9 cellular contexts compared by ENCODE assay signal in genomic region chr14:67701477-67701936, GRCh38. TPM values are rescaled to one million over a fixed set of nuclear protein-coding genes. Genes with fewer than 3 reads are reported as not detected.
A peak's percentile ranks its signal among the peaks of the same experiment; 100 is the strongest.
DNase-seq lines count a peak whose midpoint lies in the region; ATAC-seq, FAIRE-seq and TF ChIP-seq lines count a peak whose summit lies in the region.
"Not testable (repeated sequence)": the region's sequence is repeated elsewhere in the genome, so short reads cannot be mapped to it uniquely, and the experiment has no call there.
"Had no signal": no experiment of that assay in that cellular context is flagged by ENCODE, and none has a peak within 500 bp of the region (broad histone marks: within the 10 kb centered on the region; RNA-seq: fewer than 3 reads in every experiment).

RDH12 (plus strand) TSS chr14:67701886; CDS start chr14:67722643, 20,757 bp downstream.

- intact Hi-C loops in K562 (cut with micrococcal nuclease) = loop anchor here (5.0 kb wide), 1 partner anchor 274 kb away; no protein-coding TSS in a partner anchor

- H3K27ac ChIP-seq in C4-2B = peak within 1 kb of the TSS; percentile 66
- not testable (repeated sequence) for H3K27ac ChIP-seq in HEK293 (ENCODE audit: extremely low read depth, low read depth, low read length); K562 (ENCODE audit: extremely low read depth, low read depth, low read length); osteoblast (ENCODE audit: low read depth, low read length); suprapubic skin

- BruUV-seq in K562 (replicated peaks; lab: Mats Ljungman, UMichigan) = not testable (repeated sequence)

- POLR2A ChIA-PET in HEK293 (lab: Yijun Ruan, JAX) = interaction anchor here (0.7 to 1.4 kb wide), 2 partner anchors 26 to 276 kb away, joined by 3 to 4 read pairs; no protein-coding TSS in a partner anchor
- POLR2A ChIA-PET in K562 (lab: Yijun Ruan, JAX) = not testable (repeated sequence)

- not testable (repeated sequence) for H4K20me1 ChIP-seq in K562 (replicated peaks; ENCODE audit: control insufficient read depth, insufficient read depth, low read length); osteoblast (ENCODE audit: insufficient read depth, low read length)

- in situ Hi-C loops in K562 (cut with MboI) = loop anchor here (10.0 kb wide), 2 partner anchors 117 to 267 kb away; no protein-coding TSS in a partner anchor

- H3K79me2 ChIP-seq in K562 (ENCODE audit: control insufficient read depth, insufficient read depth, low read length); osteoblast (ENCODE audit: insufficient read depth, low read length): not testable (repeated sequence)

- not testable (repeated sequence) for FAIRE-seq in K562 (lab: Jason Lieb, UNC)

- ATAC-seq in K562 = not testable (repeated sequence)

- CTCF ChIA-PET in HEK293 (lab: Yijun Ruan, JAX) = interaction anchor here (0.6 to 7.9 kb wide), 7 partner anchors 28 to 1354 kb away, joined by 3 to 131 read pairs (median 5); no protein-coding TSS in a partner anchor
- CTCF ChIA-PET in K562 (lab: Yijun Ruan, JAX; ENCODE audit: low intra/inter-chr PET ratio) = not testable (repeated sequence)

- not testable (repeated sequence) for TF ChIP-seq RAD21 in K562 (CRISPR knock-in tag; conservative IDR thresholded peaks at IDR 0.05 in 1 of 2, IDR thresholded peaks at IDR 0.05 in 1 of 2)

- not testable (repeated sequence) for H3K9ac ChIP-seq in K562 (ENCODE audit: insufficient read depth in 1 of 2, low read depth in 2 of 2, low read length in 2 of 2)

- H3K9me1 ChIP-seq in K562 (ENCODE audit: control insufficient read depth, insufficient read depth, low read length) = not testable (repeated sequence)

- H3K4me2 ChIP-seq in K562 (ENCODE audit: insufficient read depth, low read length) = not testable (repeated sequence)
- peak within 1 kb of the TSS; percentile 31 for H3K4me2 ChIP-seq in osteoblast (ENCODE audit: insufficient read depth, low read length)

- peak; percentile 9 for DNase-seq in MV-4-11 (lab: John Stamatoyannopoulos, UW)
- DNase-seq in K562 (ENCODE audit: extremely low read depth in 1 of 4, low spot score in 3 of 4); osteoblast (ENCODE audit: insufficient read length, low spot score, missing footprints); suprapubic skin (ENCODE audit: low spot score in 2 of 2): not testable (repeated sequence)
- DNase-seq in iris pigment epithelial cell (ENCODE audit: low read depth) = peak; percentile 21

- not testable (repeated sequence) for H2AFZ ChIP-seq in K562 (ENCODE audit: low read depth, low read length); osteoblast (ENCODE audit: low read length)

- TF ChIP-seq CTCF in C4-2B (conservative IDR thresholded peaks at IDR 0.05); HEK293 (tag by site-specific recombination; IDR thresholded peaks at IDR 0.05); K562 (IDR thresholded peaks at IDR 0.05 in 2 of 3, conservative IDR thresholded peaks at IDR 0.05 in 1 of 3; ENCODE audit: insufficient read depth in 2 of 3, low read depth in 1 of 3, low read length in 3 of 3); osteoblast (IDR thresholded peaks at IDR 0.05; ENCODE audit: extremely low read depth, low read depth, low read length); suprapubic skin (IDR thresholded peaks at IDR 0.05): not testable (repeated sequence)

- not testable (repeated sequence) for TF ChIP-seq POLR2A in K562 (conservative IDR thresholded peaks at IDR 0.05); suprapubic skin (IDR thresholded peaks at IDR 0.05)

- WGBS in K562 (ENCODE audit: insufficient coverage, low coverage, missing lambda C conversion rate) = 85% methylated on average over 7 of the region's 8 CpGs
- WGBS in suprapubic skin = 70% methylated on average over 8 of the region's 8 CpGs

- H3K4me1 ChIP-seq in HEK293 (ENCODE audit: control insufficient read depth, insufficient read depth, low read length); K562 (replicated peaks in 1 of 2; ENCODE audit: control insufficient read depth in 2 of 2, insufficient read depth in 2 of 2, low read length in 2 of 2); osteoblast (ENCODE audit: insufficient read depth, low read length); suprapubic skin: not testable (repeated sequence)

- H3K36me3 ChIP-seq in HEK293 (ENCODE audit: control insufficient read depth in 2 of 2, insufficient read depth in 1 of 2, low read length in 2 of 2); K562 (ENCODE audit: control insufficient read depth, insufficient read depth, low read length); osteoblast (ENCODE audit: insufficient read depth, low read length); suprapubic skin: not testable (repeated sequence)

- TF ChIP-seq EP300 in K562 (IDR thresholded peaks at IDR 0.05; ENCODE audit: low read length); suprapubic skin (IDR thresholded peaks at IDR 0.05): not testable (repeated sequence)

- not testable (repeated sequence) for H3K4me3 ChIP-seq in HEK293 (ENCODE audit: low read depth, low read length); K562; osteoblast (ENCODE audit: insufficient read depth, low read length); suprapubic skin

- H3K9me3 ChIP-seq in HEK293 (ENCODE audit: control insufficient read depth, insufficient read depth, low read depth, low read length); K562 (replicated peaks; ENCODE audit: control insufficient read depth, insufficient read depth, low read depth, low read length); osteoblast (ENCODE audit: low read depth, low read length); suprapubic skin: not testable (repeated sequence)

- H3K27me3 ChIP-seq in K562 (ENCODE audit: control insufficient read depth in 2 of 2, insufficient read depth in 2 of 2, low read length in 2 of 2); osteoblast (ENCODE audit: insufficient read depth, low read length); suprapubic skin: not testable (repeated sequence)

TF ChIP-seq in K562, 482 proteins besides CTCF, POLR2A, EP300 and RAD21:
- TF ChIP-seq EGR1 (conservative IDR thresholded peaks at IDR 0.05) = 0 out of 2 replicates have a peak, but pooled peaks have one; percentile 16

RNA-seq across cellular contexts. Expression of gene RDH12, which starts in this region (rescaled TPM):
- total RNA-seq in K562 (2011; cell fraction: chromatin; rRNA removed; ENCODE audit: low replicate concordance) = not detected in 2 replicates
- total RNA-seq in K562 (2011; cell fraction: nucleolus; rRNA removed) = not detected in 2 replicates
- not detected in 2 replicates for total RNA-seq in K562 (2011; cell fraction: nucleoplasm; rRNA removed)
- total RNA-seq in K562 (2014; rRNA removed) (0.05 and 0.08 TPM in 2 replicates), K562 (2014; rRNA removed; fragmentation: Illumina TruSeq; extraction: Trizol) (not detected in 2 replicates), K562 (2015; rRNA removed; fragmentation: Illumina TruSeq; extraction: Trizol) (not detected in 2 replicates), K562 (2021) (0.29 TPM in 1 of 2 replicates, not detected in the other), osteoblast (0.29 TPM in 1 of 2 replicates, not detected in the other), suprapubic skin (10 to 100 TPM; 27.3 to 99.8 (median 81.8) TPM)
- polyA plus RNA-seq in K562 (2011; rRNA removed) (0.08 TPM in 1 of 2 replicates, not detected in the other), K562 (2014; fragmentation: Illumina TruSeq; extraction: Trizol) (0.07 TPM in 1 of 2 replicates, not detected in the other), K562 (2014; fragmentation: Nextera tagmentation; extraction: Ambion mirVana) (under 1 TPM; 0.03 to 0.18 TPM), K562 (2014; rRNA removed) (0.04 and 0.22 TPM in 2 replicates)
- 0.06 and 0.09 TPM in 2 replicates for polyA plus RNA-seq in K562 (2011; cell fraction: cytosol; rRNA removed)
- not detected in 2 replicates for polyA plus RNA-seq in K562 (2011; cell fraction: nucleus; rRNA removed)
- polyA plus RNA-seq in K562 (2012) = 0.04 and 0.29 TPM in 2 replicates
- not detected in 2 replicates for polyA minus RNA-seq in K562 (2011; rRNA and poly(A)+ RNA removed)
- not detected in 2 replicates for polyA minus RNA-seq in K562 (2011; cell fraction: cytosol; rRNA and poly(A)+ RNA removed)
- polyA minus RNA-seq in K562 (2011; cell fraction: nucleus; rRNA and poly(A)+ RNA removed) = not detected in 2 replicates
- total RNA-seq: CD4-positive, alpha-beta T cell; IMR-90 had no signal
- polyA plus RNA-seq: IMR-90 had no signal

Comparison
In these comparisons a context has a peak if more than half of its experiments do, and no peak if none do; other contexts are left out.
1. RNA of gene RDH12 (total RNA-seq): 27.3 to 99.8 TPM in suprapubic skin; 0.05 to 0.29 TPM in K562 and 0.29 TPM in osteoblast; every median in the first group is over 10 times any median in the second.